13 cellular contexts compared by ENCODE assay signal in the genomic region with DNA sequence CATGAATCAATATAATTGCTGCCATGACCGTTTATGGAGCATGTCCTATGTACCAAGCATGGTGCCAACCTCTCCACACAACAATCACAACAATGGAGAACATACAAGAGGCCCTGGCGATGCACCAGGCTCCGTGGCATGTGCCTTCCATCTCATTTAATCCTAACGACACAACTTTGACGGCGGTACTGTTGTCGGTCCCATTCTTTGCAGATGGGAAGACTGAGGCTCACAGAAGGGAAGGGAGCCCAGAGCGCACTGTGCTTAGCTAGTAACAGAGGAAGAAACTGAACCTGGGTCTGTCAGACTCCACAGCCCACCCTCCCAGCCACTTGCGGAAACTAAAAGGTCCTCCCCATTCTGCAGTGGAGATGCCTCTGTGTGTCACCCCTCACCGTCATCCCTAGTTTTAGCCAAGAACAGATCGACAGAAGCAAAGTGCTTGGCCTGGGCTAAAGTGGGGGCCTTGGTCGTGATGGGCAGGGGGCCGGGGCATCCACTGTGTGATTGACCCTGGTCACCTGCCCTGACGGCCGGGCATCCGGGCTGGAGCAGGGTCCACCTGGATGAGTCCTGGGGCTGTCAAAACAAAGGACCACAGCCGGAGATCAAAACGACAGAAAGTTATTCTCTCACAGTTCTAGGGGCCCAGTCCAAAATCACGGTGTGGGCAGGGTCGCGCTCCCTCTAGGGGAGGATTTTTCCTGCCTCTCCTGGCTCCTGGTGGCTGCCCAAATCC.
"Had no signal": no experiment of that assay in that cellular context is flagged by ENCODE, and none has a peak within 500 bp of the region (broad histone marks: within the 10 kb centered on the region; RNA-seq: fewer than 3 reads in every experiment).

No MANE protein-coding gene starts in this region.

- ATAC-seq: effector memory CD8-positive, alpha-beta T cell; lower lobe of right lung; natural killer cell treated with Interleukin-12 subunit alpha and Interleukin-12 subunit beta and Interleukin-15 and Interleukin-18, amount 100 ng/mL, for 72 hours; stimulated activated memory B cell treated with anti-CD40 and anti-IgM and Interleukin-4, amounts not matched to agents 10 μg/mL and 1 μg/mL and 100 μg/mL, for 72 hours had no signal

- H3K4me1 ChIP-seq: lower lobe of right lung, parathyroid adenoma had no signal

- H3K4me1 Mint-ChIP-seq: activated CD4-positive, alpha-beta T cell treated with anti-CD3 and anti-CD28 coated beads, Interleukin-2, amount 10 ng/mL, durations not matched to agents 24 days and 14 days; activated naive CD4-positive, alpha-beta T cell treated with anti-CD3 and anti-CD28 coated beads, Interleukin-2, amount 10 ng/mL, durations not matched to agents 7 days and 5 days; stimulated activated memory B cell treated with anti-CD40 and anti-IgM and Interleukin-4, amounts not matched to agents 10 μg/mL and 1 μg/mL and 100 μg/mL, for 72 hours had no signal

- H3K4me3 Mint-ChIP-seq: activated CD4-positive, alpha-beta T cell treated with anti-CD3 and anti-CD28 coated beads, Interleukin-2, amount 10 ng/mL, durations not matched to agents 24 days and 14 days; activated naive CD4-positive, alpha-beta T cell treated with anti-CD3 and anti-CD28 coated beads, Interleukin-2, amount 10 ng/mL, durations not matched to agents 7 days and 5 days; dendritic cell treated with granulocyte-macrophage colony-stimulating factor and Interleukin-4, amounts not matched to agents 40 ng/mL and 50 ng/mL, for 4 days; effector memory CD8-positive, alpha-beta T cell; natural killer cell treated with Interleukin-12 subunit alpha and Interleukin-12 subunit beta and Interleukin-15 and Interleukin-18, amount 100 ng/mL, for 72 hours; stimulated activated memory B cell treated with anti-CD40 and anti-IgM and Interleukin-4, amounts not matched to agents 10 μg/mL and 1 μg/mL and 100 μg/mL, for 72 hours had no signal

- H3K36me3 ChIP-seq: lower lobe of right lung had no signal

- H3K27ac Mint-ChIP-seq: activated CD4-positive, alpha-beta T cell treated with anti-CD3 and anti-CD28 coated beads, Interleukin-2, amount 10 ng/mL, durations not matched to agents 24 days and 14 days; activated naive CD4-positive, alpha-beta T cell treated with anti-CD3 and anti-CD28 coated beads, Interleukin-2, amount 10 ng/mL, durations not matched to agents 7 days and 5 days; dendritic cell treated with granulocyte-macrophage colony-stimulating factor and Interleukin-4, amounts not matched to agents 40 ng/mL and 50 ng/mL, for 4 days; effector memory CD8-positive, alpha-beta T cell; natural killer cell treated with Interleukin-12 subunit alpha and Interleukin-12 subunit beta and Interleukin-15 and Interleukin-18, amount 100 ng/mL, for 72 hours; stimulated activated memory B cell treated with anti-CD40 and anti-IgM and Interleukin-4, amounts not matched to agents 10 μg/mL and 1 μg/mL and 100 μg/mL, for 72 hours had no signal

- H3K9me3 Mint-ChIP-seq: activated naive CD4-positive, alpha-beta T cell treated with anti-CD3 and anti-CD28 coated beads, Interleukin-2, amount 10 ng/mL, durations not matched to agents 7 days and 5 days; dendritic cell treated with granulocyte-macrophage colony-stimulating factor and Interleukin-4, amounts not matched to agents 40 ng/mL and 50 ng/mL, for 4 days; natural killer cell treated with Interleukin-12 subunit alpha and Interleukin-12 subunit beta and Interleukin-15 and Interleukin-18, amount 100 ng/mL, for 72 hours had no signal

- H3K4me3 ChIP-seq: lower lobe of right lung had no signal

- H2AFZ ChIP-seq: parathyroid adenoma had no signal

- H3K79me2 ChIP-seq: parathyroid adenoma had no signal

- H3K36me3 Mint-ChIP-seq: activated naive CD4-positive, alpha-beta T cell treated with anti-CD3 and anti-CD28 coated beads, Interleukin-2, amount 10 ng/mL, durations not matched to agents 7 days and 5 days; natural killer cell treated with Interleukin-12 subunit alpha and Interleukin-12 subunit beta and Interleukin-15 and Interleukin-18, amount 100 ng/mL, for 72 hours had no signal

- DNase-seq: activated CD4-positive, alpha-beta T cell treated with anti-CD3 and anti-CD28 coated beads, Interleukin-2, amount 10 ng/mL, durations not matched to agents 24 days and 14 days; activated naive CD4-positive, alpha-beta T cell treated with anti-CD3 and anti-CD28 coated beads, Interleukin-2, amount 10 ng/mL, durations not matched to agents 7 days and 5 days; effector memory CD8-positive, alpha-beta T cell; kidney glomerular epithelial cell; lower lobe of right lung; stimulated activated CD4-positive, alpha-beta T cell treated with anti-CD3 and anti-CD28 coated beads, Interleukin-1b, Interleukin-23, amount 100 ng/mL, for 48 hours; T-helper 9 cell had no signal

- H3K9ac ChIP-seq: parathyroid adenoma had no signal

- H3K27me3 Mint-ChIP-seq: activated CD4-positive, alpha-beta T cell treated with anti-CD3 and anti-CD28 coated beads, Interleukin-2, amount 10 ng/mL, durations not matched to agents 24 days and 14 days; activated naive CD4-positive, alpha-beta T cell treated with anti-CD3 and anti-CD28 coated beads, Interleukin-2, amount 10 ng/mL, durations not matched to agents 7 days and 5 days; dendritic cell treated with granulocyte-macrophage colony-stimulating factor and Interleukin-4, amounts not matched to agents 40 ng/mL and 50 ng/mL, for 4 days; effector memory CD8-positive, alpha-beta T cell; natural killer cell treated with Interleukin-12 subunit alpha and Interleukin-12 subunit beta and Interleukin-15 and Interleukin-18, amount 100 ng/mL, for 72 hours had no signal

- H3K27ac ChIP-seq: epithelial cell of prostate, lower lobe of right lung, parathyroid adenoma, VCaP had no signal
